In the genomic region with DNA sequence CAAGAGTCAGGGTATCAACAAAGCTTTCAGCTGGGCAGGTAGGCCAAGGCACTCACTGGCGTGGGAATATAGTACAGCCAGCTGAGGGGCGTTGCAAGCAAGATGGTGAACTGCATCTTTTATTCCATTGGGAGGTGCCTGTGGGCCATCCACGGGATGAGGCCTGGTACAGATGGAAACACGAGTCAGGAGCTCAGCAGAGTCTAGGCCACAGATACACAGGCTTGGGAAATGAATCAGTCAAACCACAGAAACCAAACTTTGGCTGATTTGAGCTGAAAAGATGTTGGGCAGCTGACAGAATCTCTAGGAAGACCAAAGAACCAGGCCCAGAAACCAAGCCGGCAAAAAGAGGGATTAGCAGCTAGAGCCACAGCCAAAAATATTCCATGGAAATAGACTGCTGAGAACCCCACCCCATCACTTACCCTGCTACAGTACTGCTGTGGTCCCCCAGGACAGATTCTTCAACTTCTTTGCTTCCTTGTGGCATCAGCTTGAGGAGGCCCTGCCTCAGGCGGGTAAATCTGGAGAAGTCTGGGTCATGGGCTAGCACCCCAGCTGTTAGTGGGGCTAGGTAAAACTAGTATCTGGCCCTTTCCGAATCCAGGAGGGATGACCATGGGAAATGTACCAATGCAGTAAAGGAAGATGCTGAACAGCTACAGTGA, we compare ENCODE assay signal across 9 cellular contexts.
DNase-seq lines count a peak whose midpoint lies in the region; ATAC-seq and TF ChIP-seq lines count a peak whose summit lies in the region.
"Had no signal": no experiment of that assay in that cellular context is flagged by ENCODE, and none has a peak within 500 bp of the region (broad histone marks: within the 10 kb centered on the region; RNA-seq: fewer than 3 reads in every experiment).

No MANE protein-coding gene starts in this region.

- H3K4me3 Mint-ChIP-seq in WTC11, result no peak overlapping the region

- TF ChIP-seq CTCF in fibroblast of mammary gland (conservative IDR thresholded peaks at IDR 0.05; ENCODE audit: control insufficient read depth, insufficient read depth, low read depth, low read length), result peak; percentile 17
- TF ChIP-seq CTCF in WTC11 (IDR thresholded peaks at IDR 0.05), result no peak

- peaks cover 9% of the 10 kb centered on the region for H3K36me3 Mint-ChIP-seq in WTC11

- in situ Hi-C loops in ACHN (cut with HindIII; ENCODE audit: low pct_ligation_motif_present, low pct_unique_long_range_greater_than_20kb, low sequenced_read_pairs), result no loop called here

- DNase-seq in ACHN, result peak; percentile 49
- DNase-seq in RPMI7951 (ENCODE audit: low read depth), result peak; percentile 96
- DNase-seq in fibroblast of mammary gland (ENCODE audit: low read depth), result peak; percentile 92
- no peak for DNase-seq in NCI-H1048 (lab: John Stamatoyannopoulos, UW)
- DNase-seq in WTC11 (ENCODE audit: low spot score), result no peak
- DNase-seq in NCI-H1092 treated with DMSO at 0.1 percent for 48 hours (lab: John Stamatoyannopoulos, UW), result no peak
- DNase-seq in stimulated activated CD4-positive, alpha-beta T cell treated with anti-CD3 and anti-CD28 coated beads, Interleukin-12 subunit alpha, Interleukin-12 subunit beta, amount 100 ng/mL, for 4 hours, result no peak
- DNase-seq: GDM1 had no signal

- no peaks in the 10 kb centered on the region for H3K27me3 Mint-ChIP-seq in WTC11 (ENCODE audit: low read depth)

- peaks cover 54% of the 10 kb centered on the region for H3K4me1 Mint-ChIP-seq in WTC11

- POLR2A ChIA-PET in WTC11 (lab: Charles Lee), result interaction anchor here (1.4 kb wide), 1 partner anchor 10 kb away, joined by 5 read pairs; no protein-coding TSS in a partner anchor

- ATAC-seq in GM21360 (IDR thresholded peaks at IDR 0.05; ENCODE audit: unreplicated experiment) (peak; percentile 39), WTC11 (no peak)

- no peak overlapping the region; the same call in 1 of the 2 replicates for H3K27ac Mint-ChIP-seq in WTC11

- no peak overlapping the region for H3K4me3 ChIP-seq in fibroblast of mammary gland (ENCODE audit: control insufficient read depth, low read depth, low read length)

- H3K9me3 Mint-ChIP-seq in WTC11, result no peaks in the 10 kb centered on the region

- CTCF ChIA-PET in WTC11 (lab: Charles Lee), result interaction anchor here (0.7 to 2.7 kb wide), 5 partner anchors 10 to 109 kb away, joined by 4 to 14 read pairs (median 4); a partner anchor contains a TSS

TF ChIP-seq in WTC11, 78 proteins besides CTCF, POLR2A, EP300 and RAD21:
- TF ChIP-seq, protein P1, sequence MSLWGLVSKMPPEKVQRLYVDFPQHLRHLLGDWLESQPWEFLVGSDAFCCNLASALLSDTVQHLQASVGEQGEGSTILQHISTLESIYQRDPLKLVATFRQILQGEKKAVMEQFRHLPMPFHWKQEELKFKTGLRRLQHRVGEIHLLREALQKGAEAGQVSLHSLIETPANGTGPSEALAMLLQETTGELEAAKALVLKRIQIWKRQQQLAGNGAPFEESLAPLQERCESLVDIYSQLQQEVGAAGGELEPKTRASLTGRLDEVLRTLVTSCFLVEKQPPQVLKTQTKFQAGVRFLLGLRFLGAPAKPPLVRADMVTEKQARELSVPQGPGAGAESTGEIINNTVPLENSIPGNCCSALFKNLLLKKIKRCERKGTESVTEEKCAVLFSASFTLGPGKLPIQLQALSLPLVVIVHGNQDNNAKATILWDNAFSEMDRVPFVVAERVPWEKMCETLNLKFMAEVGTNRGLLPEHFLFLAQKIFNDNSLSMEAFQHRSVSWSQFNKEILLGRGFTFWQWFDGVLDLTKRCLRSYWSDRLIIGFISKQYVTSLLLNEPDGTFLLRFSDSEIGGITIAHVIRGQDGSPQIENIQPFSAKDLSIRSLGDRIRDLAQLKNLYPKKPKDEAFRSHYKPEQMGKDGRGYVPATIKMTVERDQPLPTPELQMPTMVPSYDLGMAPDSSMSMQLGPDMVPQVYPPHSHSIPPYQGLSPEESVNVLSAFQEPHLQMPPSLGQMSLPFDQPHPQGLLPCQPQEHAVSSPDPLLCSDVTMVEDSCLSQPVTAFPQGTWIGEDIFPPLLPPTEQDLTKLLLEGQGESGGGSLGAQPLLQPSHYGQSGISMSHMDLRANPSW (CRISPR knock-in tag; conservative IDR thresholded peaks at IDR 0.05; ENCODE audit: low read depth), result no peak
- TF ChIP-seq ZNF138 (CRISPR knock-in tag; conservative IDR thresholded peaks at IDR 0.05) (no peak), ZNF121 (CRISPR knock-in tag; IDR thresholded peaks at IDR 0.05) (no peak)

Comparison
In these comparisons a context has a peak if more than half of its experiments do, and no peak if none do; other contexts are left out.
1. DNase-seq: peak in ACHN (single experiment), RPMI7951 (single experiment) and fibroblast of mammary gland (single experiment); none in NCI-H1048 (single experiment), WTC11 (single experiment), NCI-H1092 treated with DMSO at 0.1 percent for 48 hours (single experiment) and stimulated activated CD4-positive, alpha-beta T cell treated with anti-CD3 and anti-CD28 coated beads, Interleukin-12 subunit alpha, Interleukin-12 subunit beta, amount 100 ng/mL, for 4 hours (single experiment).